21 cellular contexts compared by ENCODE assay signal in the genomic region with DNA sequence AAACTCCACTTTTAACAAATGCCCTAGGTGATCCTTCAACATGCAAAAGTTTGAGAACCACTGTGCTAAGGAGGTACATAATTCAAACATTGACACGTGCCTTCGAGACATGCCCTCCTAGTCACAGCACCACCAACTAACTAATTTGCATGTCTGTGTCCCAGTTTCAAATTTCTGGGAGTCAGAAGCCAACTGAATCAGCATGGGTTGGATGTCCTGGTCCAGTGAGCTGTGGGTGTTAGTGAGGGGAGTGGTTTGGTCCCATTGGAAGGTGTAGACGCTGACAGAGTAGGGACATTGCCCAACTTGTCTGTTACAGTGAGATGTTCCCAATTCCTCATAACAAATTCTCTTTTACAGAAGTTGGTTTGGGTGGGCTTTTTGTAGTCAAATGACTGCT.
"Had no signal": no experiment of that assay in that cellular context is flagged by ENCODE, and none has a peak within 500 bp of the region (broad histone marks: within the 10 kb centered on the region; RNA-seq: fewer than 3 reads in every experiment).

No MANE protein-coding gene starts in this region.

- H3K9me3 ChIP-seq: neutrophil, tibial artery, upper lobe of left lung, uterus had no signal

- H3K27me3 ChIP-seq: tibial artery, upper lobe of left lung, uterus had no signal

- H3K27ac ChIP-seq: dorsolateral prefrontal cortex, neutrophil, tibial artery, upper lobe of left lung, uterus had no signal

- H3K36me3 ChIP-seq: neutrophil, tibial artery, upper lobe of left lung, uterus had no signal

- ATAC-seq: esophagus mucosa; left ventricle myocardium superior; right cardiac atrium; stimulated activated effector memory CD8-positive, alpha-beta T cell treated with anti-CD3 and anti-CD28 coated beads, Interleukin-12 subunit alpha, Interleukin-12 subunit beta, amount 100 ng/mL, for 72 hours; stimulated activated naive CD8-positive, alpha-beta T cell treated with anti-CD3 and anti-CD28 coated beads, Interleukin-15, Interleukin-2, amounts not matched to agents 100 U/mL and 50 U/mL, for 24 hours had no signal

- DNase-seq: cortex of kidney; dorsolateral prefrontal cortex; effector CD8-positive, alpha-beta T cell; immature natural killer cell; left cardiac atrium; left ventricle myocardium superior; mesendoderm; naive B cell; posterior cingulate gyrus; right cardiac atrium; stimulated activated CD4-positive, alpha-beta T cell treated with anti-CD3 and anti-CD28 coated beads, Interleukin-4, amount 100 ng/mL, for 1 hour; stimulated activated CD8-positive, alpha-beta memory T cell treated with anti-CD3 and anti-CD28 coated beads, Interleukin-4, amount 100 ng/mL, for 48 hours; stimulated activated naive CD8-positive, alpha-beta T cell treated with anti-CD3 and anti-CD28 coated beads, Interleukin-15, Interleukin-2, amounts not matched to agents 100 U/mL and 50 U/mL, for 24 hours; tibial artery; upper lobe of left lung; uterus had no signal

- H3K4me3 ChIP-seq: dorsolateral prefrontal cortex, lung, smooth muscle cell, tibial artery, upper lobe of left lung, uterus had no signal

- H3K4me1 ChIP-seq: upper lobe of left lung, uterus had no signal
